In genomic region chr1:92482665-92483441, GRCh38 we compare ENCODE assay signal across 9 cellular contexts. TPM values are rescaled to one million over a fixed set of nuclear protein-coding genes. Genes with fewer than 3 reads are reported as not detected.
DNase-seq lines count a peak whose midpoint lies in the region; ATAC-seq, FAIRE-seq and TF ChIP-seq lines count a peak whose summit lies in the region.
"Had no signal": no experiment of that assay in that cellular context is flagged by ENCODE, and none has a peak within 500 bp of the region (broad histone marks: within the 10 kb centered on the region; RNA-seq: fewer than 3 reads in every experiment).

No MANE protein-coding gene starts in this region.

- no peak overlapping the region; the same call in 1 of the 2 replicates for H3K27ac ChIP-seq in HEK293 (ENCODE audit: extremely low read depth, low read depth, low read length)
- peak overlapping the region in 3 of 4 donors; percentile 3 to 95 (median 13) for H3K27ac ChIP-seq in pancreas

- FAIRE-seq in pancreas (lab: Jason Lieb, UNC) = no peak

- H3K36me3 ChIP-seq in HEK293 (ENCODE audit: control insufficient read depth in 2 of 2, insufficient read depth in 1 of 2, low read length in 2 of 2) = peaks cover 0 to 14% of the 10 kb centered on the region in 2 experiments; a peak in 2 of 3 replicates
- H3K36me3 ChIP-seq in pancreas = no peaks in the 10 kb centered on the region

- H3K4me3 ChIP-seq in HEK293 (ENCODE audit: low read depth, low read length) (peak overlapping the region; percentile 69), pancreas (peak overlapping the region; percentile 45 to 78 (median 60))

- no peaks in the 10 kb centered on the region for H3K27me3 ChIP-seq in pancreas

- peak; percentile 15 for DNase-seq in CD1c-positive myeloid dendritic cell (ENCODE audit: extremely low spot score)
- peak; percentile 46 for DNase-seq in activated CD4-positive, alpha-beta T cell treated with anti-CD3 and anti-CD28 coated beads for 48 hours
- peak; percentile 13 for DNase-seq in fibroblast of gingiva (ENCODE audit: low read depth)
- DNase-seq in pancreas = peak in 5 of 6 donors; percentile 24 to 82 (median 36)
- DNase-seq in HCEC 1CT = no peak

- 2% methylated on average over 53 of the region's 53 CpGs for WGBS in pancreas, 2 donors

- H3K4me1 ChIP-seq in HEK293 (ENCODE audit: control insufficient read depth, insufficient read depth, low read length) (no peaks in the 10 kb centered on the region; the same call in none of the 2 replicates), pancreas (peaks cover 0 to 5% (median 0%) of the 10 kb centered on the region in 3 donors)

- TF ChIP-seq CTCF in HEK293 (tag by site-specific recombination; IDR thresholded peaks at IDR 0.05) = no peak
- no peak for TF ChIP-seq CTCF in pancreas (IDR thresholded peaks at IDR 0.05)

- H3K9me3 ChIP-seq in HEK293 (ENCODE audit: control insufficient read depth, insufficient read depth, low read depth, low read length) = no peaks in the 10 kb centered on the region
- H3K9me3 ChIP-seq in pancreas = no peaks in the 10 kb centered on the region

- POLR2A ChIA-PET in HEK293 (lab: Yijun Ruan, JAX) = no interaction called here

- CTCF ChIA-PET in HEK293 (lab: Yijun Ruan, JAX) = interaction anchor here (0.6 to 2.5 kb wide), 3 partner anchors 65 to 953 kb away, joined by 3 to 10 read pairs (median 3); no protein-coding TSS in a partner anchor

- intact Hi-C loops in pancreas (cut with DNase I) = no loop called here

- ATAC-seq in pancreas (peak in 3 of 4 donors; percentile 9 to 14 (median 11)), HG02884 (IDR thresholded peaks at IDR 0.05; ENCODE audit: unreplicated experiment) (no peak), HG03135 (IDR thresholded peaks at IDR 0.05; ENCODE audit: unreplicated experiment) (no peak)
- ATAC-seq: HCT116 had no signal

TF ChIP-seq in HEK293, 187 proteins besides CTCF, POLR2A, EP300 and RAD21:
- no peak for TF ChIP-seq ZNF561 (tag by site-specific recombination; IDR thresholded peaks at IDR 0.05; ENCODE audit: borderline replicate concordance)
- no peak for TF ChIP-seq ZNF335 (tag by site-specific recombination; conservative IDR thresholded peaks at IDR 0.05)
- TF ChIP-seq PRDM10 (tag by site-specific recombination; IDR thresholded peaks at IDR 0.05) = no peak
- TF ChIP-seq ZFP37 (tag by site-specific recombination; IDR thresholded peaks at IDR 0.05) = no peak
- no peak for TF ChIP-seq ZFP3 (tag by site-specific recombination; IDR thresholded peaks at IDR 0.05; ENCODE audit: low read depth)
- TF ChIP-seq ZNF585B (tag by site-specific recombination; IDR thresholded peaks at IDR 0.05) = no peak
- TF ChIP-seq ZBTB7A (tag by site-specific recombination; IDR thresholded peaks at IDR 0.05; ENCODE audit: low read depth) = no peak
- no peak for TF ChIP-seq ZNF37A (tag by site-specific recombination; IDR thresholded peaks at IDR 0.05)
- no peak for TF ChIP-seq ZNF416 (tag by site-specific recombination; IDR thresholded peaks at IDR 0.05)
- no peak for TF ChIP-seq ZBTB49 (tag by site-specific recombination; IDR thresholded peaks at IDR 0.05; ENCODE audit: low read depth)
- no peak for TF ChIP-seq ZNF132 (tag by site-specific recombination; IDR thresholded peaks at IDR 0.05; ENCODE audit: borderline replicate concordance)
- TF ChIP-seq ZNF768 (tag by site-specific recombination; IDR thresholded peaks at IDR 0.05) = no peak
- TF ChIP-seq ZNF843 (tag by site-specific recombination; IDR thresholded peaks at IDR 0.05) = no peak
- no peak for TF ChIP-seq ZNF792 (tag by site-specific recombination; IDR thresholded peaks at IDR 0.05)
- TF ChIP-seq ZNF394 (tag by site-specific recombination; IDR thresholded peaks at IDR 0.05; ENCODE audit: borderline replicate concordance) = no peak
- TF ChIP-seq ZNF501 (tag by site-specific recombination; IDR thresholded peaks at IDR 0.05) = no peak
- no peak for TF ChIP-seq GLI2 (tag by site-specific recombination; IDR thresholded peaks at IDR 0.05; ENCODE audit: borderline replicate concordance, low read depth)
- no peak for TF ChIP-seq ZNF510 (tag by site-specific recombination; IDR thresholded peaks at IDR 0.05; ENCODE audit: insufficient replicate concordance)

RNA-seq across cellular contexts. Expression of gene GFI1, which starts 3.9 kb away (rescaled TPM):
- total RNA-seq in pancreas = 1 to 10 TPM; 5.2 to 7.4 (median 6.6) TPM
- polyA plus RNA-seq in pancreas = 1 to 10 TPM; 5.4 TPM

Comparison
In these comparisons a context has a peak if more than half of its experiments do, and no peak if none do; other contexts are left out.
1. ATAC-seq: peak in pancreas (3 of 4); none in HG02884 (single experiment) and HG03135 (single experiment).